In the genomic region with DNA sequence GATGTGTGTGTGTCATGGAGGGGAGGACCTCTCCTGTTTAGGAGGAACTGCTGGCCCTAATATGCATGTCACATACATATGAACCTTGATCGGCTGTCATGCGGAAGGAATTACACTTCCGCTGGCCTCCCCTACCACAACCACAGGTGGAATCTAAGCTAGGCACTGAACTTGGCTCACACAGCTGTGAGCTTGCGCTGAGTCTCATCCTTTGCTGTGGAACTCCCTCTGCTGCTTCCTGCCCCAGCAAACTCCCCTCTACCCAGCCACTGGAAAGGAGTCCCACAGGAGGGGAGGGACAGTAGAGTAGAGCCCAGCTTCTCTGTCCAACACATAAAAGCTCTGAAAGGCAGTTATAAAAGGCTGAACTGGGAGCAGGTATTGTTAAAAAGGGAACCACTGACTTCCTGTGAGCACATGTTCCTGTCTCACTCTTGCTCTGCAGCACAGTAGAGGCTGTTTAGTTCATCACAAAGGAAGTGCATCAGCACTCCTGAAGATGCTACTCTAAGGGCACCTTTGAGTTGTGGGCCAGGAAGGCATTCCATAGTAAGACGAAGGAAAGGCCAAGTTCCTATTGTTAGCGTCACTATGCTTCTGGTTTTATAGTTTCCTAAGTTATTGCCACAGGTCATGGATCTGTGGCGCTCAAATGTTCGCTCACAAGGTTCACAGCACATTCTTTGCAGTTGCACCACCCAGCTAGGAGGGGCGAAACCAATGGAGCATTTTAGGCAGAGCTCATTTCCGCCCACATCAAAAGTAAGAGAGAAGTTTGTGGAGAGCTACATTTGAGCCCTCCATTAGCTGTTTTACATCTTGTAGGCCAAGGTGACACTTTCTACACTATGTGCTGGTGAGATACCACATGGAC, we compare ENCODE assay signal across 1 cellular context.
TF ChIP-seq lines count a peak whose summit lies in the region.

No MANE protein-coding gene starts in this region.

TF ChIP-seq in IMR-90, 13 proteins besides CTCF, POLR2A, EP300 and RAD21 (continued from another document):
- TF ChIP-seq CHD1 (IDR thresholded peaks at IDR 0.05; ENCODE audit: low read depth, low read length), result no peak
- TF ChIP-seq BHLHE40 (IDR thresholded peaks at IDR 0.05; ENCODE audit: low read depth, low read length), result no peak
- no peak for TF ChIP-seq FOS (IDR thresholded peaks at IDR 0.05; ENCODE audit: low read depth, low read length)
